ENCODE assay signal across 17 cellular contexts in the genomic region with DNA sequence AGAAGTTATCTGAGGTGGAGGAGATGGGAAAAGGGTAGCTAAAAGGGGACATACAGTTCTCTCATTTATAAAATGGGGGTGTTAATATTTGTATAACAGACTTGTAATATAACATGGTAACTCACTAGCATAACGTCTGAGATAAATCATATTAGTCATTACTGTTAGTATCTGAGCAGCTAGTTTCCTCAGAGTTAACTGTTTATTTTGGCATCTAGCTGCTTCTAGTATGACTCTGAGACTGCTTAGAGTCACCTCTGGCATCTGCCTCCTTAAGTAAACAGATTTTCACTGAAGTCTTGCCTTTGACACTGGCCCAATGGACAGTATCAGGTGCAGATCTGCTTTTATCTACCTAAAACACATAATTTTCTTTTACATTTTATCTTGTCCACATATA. TPM values are rescaled to one million over a fixed set of nuclear protein-coding genes. Genes with fewer than 3 reads are reported as not detected.
DNase-seq lines count a peak whose midpoint lies in the region; ATAC-seq and TF ChIP-seq lines count a peak whose summit lies in the region.
"Had no signal": no experiment of that assay in that cellular context is flagged by ENCODE, and none has a peak within 500 bp of the region (broad histone marks: within the 10 kb centered on the region; RNA-seq: fewer than 3 reads in every experiment).

No MANE protein-coding gene starts in this region.

- H3K36me3 ChIP-seq in adipocyte (ENCODE audit: control insufficient read depth, insufficient read depth, low read length, severe bottlenecking) (peaks cover 46% of the 10 kb centered on the region), aorta (ENCODE audit: control insufficient read depth in 1 of 2, insufficient read depth in 2 of 2, low read length in 1 of 2) (no peaks in the 10 kb centered on the region)
- H3K36me3 ChIP-seq: SJSA1 had no signal

- H3K4me3 ChIP-seq in right cardiac atrium (ENCODE audit: low read length), result no peak overlapping the region
- H3K4me3 ChIP-seq in adipocyte (ENCODE audit: low read length), result no peak overlapping the region
- H3K4me3 ChIP-seq in fibroblast of villous mesenchyme (ENCODE audit: low read depth, low read length), result no peak overlapping the region
- no peak overlapping the region for H3K4me3 ChIP-seq in aorta (ENCODE audit: low read length in 2 of 2)
- H3K4me3 ChIP-seq: SJSA1, upper lobe of right lung had no signal

- no peak overlapping the region for H3K9ac ChIP-seq in adipocyte (ENCODE audit: low read length)

- DNase-seq in right cardiac atrium (no peak), Right ventricle myocardium inferior (ENCODE audit: missing footprints) (no peak), adipocyte (ENCODE audit: low read depth) (peak; percentile 29), fibroblast of villous mesenchyme (ENCODE audit: low read depth) (peak; percentile 69), aorta (no peak)
- DNase-seq in activated CD4-positive, alpha-beta T cell treated with anti-CD3 and anti-CD28 coated beads, Interleukin-2, amount 50 U/mL, for 4 hours, result no peak
- no peak for DNase-seq in activated CD4-positive, alpha-beta T cell treated with anti-CD3 and anti-CD28 coated beads for 36 hours
- DNase-seq: activated T-cell treated with anti-CD3 and anti-CD28 coated beads, Interleukin-2, amount 50 U/mL, for 24 hours; anterior cingulate cortex; naive thymus-derived CD8-positive, alpha-beta T cell; NCI-H1092; NCI-H526; upper lobe of right lung had no signal

- no peak overlapping the region for H3K27ac ChIP-seq in right cardiac atrium (ENCODE audit: low read length)
- H3K27ac ChIP-seq in aorta (ENCODE audit: low read depth in 1 of 2, low read length in 2 of 2), result no peak overlapping the region
- H3K27ac ChIP-seq: HL-60, SJSA1, upper lobe of right lung had no signal

- H3K4me3 Mint-ChIP-seq in activated CD4-positive, alpha-beta T cell treated with anti-CD3 and anti-CD28 coated beads for 36 hours, result no peak overlapping the region
- H3K4me3 Mint-ChIP-seq: activated T-cell treated with anti-CD3 and anti-CD28 coated beads, Interleukin-2, amount 50 U/mL, for 24 hours; naive thymus-derived CD8-positive, alpha-beta T cell; WTC11 had no signal

- H3K4me1 ChIP-seq in right cardiac atrium (ENCODE audit: control insufficient read depth, insufficient read depth, low read length) (no peaks in the 10 kb centered on the region), adipocyte (ENCODE audit: control insufficient read depth, insufficient read depth, low read length) (no peaks in the 10 kb centered on the region), aorta (ENCODE audit: control insufficient read depth in 1 of 2, insufficient read depth in 2 of 2, low read length in 2 of 2) (no peaks in the 10 kb centered on the region)
- H3K4me1 ChIP-seq: SJSA1, upper lobe of right lung had no signal

- H3K27me3 ChIP-seq in right cardiac atrium (ENCODE audit: control insufficient read depth, insufficient read depth) (no peaks in the 10 kb centered on the region), adipocyte (replicated peaks; ENCODE audit: control insufficient read depth, insufficient read depth, low read length) (no peaks in the 10 kb centered on the region), aorta (ENCODE audit: control insufficient read depth in 1 of 2, insufficient read depth in 2 of 2, low read length in 1 of 2) (no peaks in the 10 kb centered on the region)
- H3K27me3 ChIP-seq: SJSA1, upper lobe of right lung had no signal

- H3K4me1 Mint-ChIP-seq in activated CD4-positive, alpha-beta T cell treated with anti-CD3 and anti-CD28 coated beads for 36 hours, result no peaks in the 10 kb centered on the region
- H3K4me1 Mint-ChIP-seq: WTC11 had no signal

- no peaks in the 10 kb centered on the region for H3K27me3 Mint-ChIP-seq in activated CD4-positive, alpha-beta T cell treated with anti-CD3 and anti-CD28 coated beads for 36 hours
- H3K27me3 Mint-ChIP-seq: activated T-cell treated with anti-CD3 and anti-CD28 coated beads, Interleukin-2, amount 50 U/mL, for 24 hours; naive thymus-derived CD8-positive, alpha-beta T cell had no signal

- ATAC-seq in right cardiac atrium (peak; percentile 29 to 63), Right ventricle myocardium inferior (no peak), aorta (ENCODE audit: low FRiP score) (peak; percentile 22), GM21390 (IDR thresholded peaks at IDR 0.05; ENCODE audit: unreplicated experiment) (no peak)
- no peak for ATAC-seq in activated CD4-positive, alpha-beta T cell treated with anti-CD3 and anti-CD28 coated beads for 36 hours
- ATAC-seq: naive thymus-derived CD8-positive, alpha-beta T cell; upper lobe of right lung; WTC11 had no signal

- CTCF ChIA-PET in activated CD4-positive, alpha-beta T cell treated with anti-CD3 and anti-CD28 coated beads for 36 hours (lab: Charles Lee), result interaction anchor here (1.0 kb wide), 1 partner anchor 9 kb away, joined by 5 read pairs; no protein-coding TSS in a partner anchor

- no peak overlapping the region for H3K27ac Mint-ChIP-seq in activated CD4-positive, alpha-beta T cell treated with anti-CD3 and anti-CD28 coated beads for 36 hours
- H3K27ac Mint-ChIP-seq: activated T-cell treated with anti-CD3 and anti-CD28 coated beads, Interleukin-2, amount 50 U/mL, for 24 hours; WTC11 had no signal

- peaks cover 66% of the 10 kb centered on the region for H3K36me3 Mint-ChIP-seq in activated CD4-positive, alpha-beta T cell treated with anti-CD3 and anti-CD28 coated beads for 36 hours (ENCODE audit: low read depth)

- intact Hi-C loops in right cardiac atrium (cut with DNase I), result no loop called here
- intact Hi-C loops in Right ventricle myocardium inferior (cut with DNase I), result no loop called here
- intact Hi-C loops in aorta (cut with DNase I), result no loop called here
- intact Hi-C loops in activated CD4-positive, alpha-beta T cell treated with anti-CD3 and anti-CD28 coated beads for 36 hours (cut with DNase I, micrococcal nuclease), result no loop called here

- POLR2A ChIA-PET in activated CD4-positive, alpha-beta T cell treated with anti-CD3 and anti-CD28 coated beads for 36 hours (lab: Charles Lee), result no interaction called here

- peaks cover 5% of the 10 kb centered on the region for H3K9me3 Mint-ChIP-seq in activated CD4-positive, alpha-beta T cell treated with anti-CD3 and anti-CD28 coated beads for 36 hours (ENCODE audit: low read depth)

- no peak for TF ChIP-seq CTCF in fibroblast of villous mesenchyme (IDR thresholded peaks at IDR 0.05; ENCODE audit: insufficient read depth, low read depth, low read length)

- 49% methylated on average over 1 of the region's 1 CpG for WGBS in right cardiac atrium
- WGBS in aorta, 2 donors, result 0 to 6% methylated on average over 1 of the region's 1 CpG

- H3K9me3 ChIP-seq in right cardiac atrium (ENCODE audit: control insufficient read depth, low read length) (no peaks in the 10 kb centered on the region), adipocyte (ENCODE audit: control insufficient read depth, low read length) (no peaks in the 10 kb centered on the region), aorta (ENCODE audit: control insufficient read depth, low read length) (no peaks in the 10 kb centered on the region)
- H3K9me3 ChIP-seq: SJSA1, upper lobe of right lung had no signal

RNA-seq across cellular contexts. Expression of a gene that starts 58.1 kb away (rescaled TPM):
- total RNA-seq in right cardiac atrium (10 to 100 TPM; 62.3 to 72.1 (median 69.7) TPM), Right ventricle myocardium inferior (74.8 TPM), fibroblast of villous mesenchyme (72.5 and 85.9 TPM in 2 replicates), aorta (10 to 100 TPM; 36.4 to 40.0 TPM)
- polyA plus RNA-seq in right cardiac atrium (17.8 TPM), aorta (10 to 100 TPM; 17.0 to 19.1 TPM)
- total RNA-seq in activated CD4-positive, alpha-beta T cell treated with anti-CD3 and anti-CD28 coated beads for 36 hours, result 10 to 100 TPM; 55.8 to 59.6 TPM

Comparison
In these comparisons a context has a peak if more than half of its experiments do, and no peak if none do; other contexts are left out.
1. ATAC-seq: peak in right cardiac atrium (2 of 2) and aorta (single experiment); none in Right ventricle myocardium inferior (single experiment), GM21390 (single experiment) and activated CD4-positive, alpha-beta T cell treated with anti-CD3 and anti-CD28 coated beads for 36 hours (single experiment).
2. DNase-seq: peak in adipocyte (single experiment) and fibroblast of villous mesenchyme (single experiment); none in right cardiac atrium (0 of 3), Right ventricle myocardium inferior (single experiment), aorta (0 of 2), activated CD4-positive, alpha-beta T cell treated with anti-CD3 and anti-CD28 coated beads, Interleukin-2, amount 50 U/mL, for 4 hours (0 of 2) and activated CD4-positive, alpha-beta T cell treated with anti-CD3 and anti-CD28 coated beads for 36 hours (single experiment).